Comparison of ENCODE assay signal across 8 cellular contexts in genomic region chr9:111356567-111357244, GRCh38. TPM values are rescaled to one million over a fixed set of nuclear protein-coding genes. Genes with fewer than 3 reads are reported as not detected.
DNase-seq lines count a peak whose midpoint lies in the region; ATAC-seq and TF ChIP-seq lines count a peak whose summit lies in the region.

No MANE protein-coding gene starts in this region.

- no peak overlapping the region for H2AFZ ChIP-seq in PC-9

- peak overlapping the region; percentile 55 for H3K4me2 ChIP-seq in PC-9

- POLR2A ChIA-PET in PC-9 (lab: Charles Lee; ENCODE audit: unreplicated experiment), result interaction anchor here (0.5 to 0.6 kb wide), 2 partner anchors 224 to 1110 kb away, joined by 3 to 11 read pairs; no protein-coding TSS in a partner anchor

- no peak for TF ChIP-seq CTCF in PC-9 (conservative IDR thresholded peaks at IDR 0.05)
- no peak for TF ChIP-seq CTCF in esophagus muscularis mucosa (IDR thresholded peaks at IDR 0.05)
- no peak for TF ChIP-seq CTCF in dorsolateral prefrontal cortex (IDR thresholded peaks at IDR 0.05 in 54 of 56, conservative IDR thresholded peaks at IDR 0.05 in 2 of 56; ENCODE audit: low read depth in 1 of 56, partially characterized antibody in 56 of 56)

- H3K27ac ChIP-seq in PC-9, result no peak overlapping the region
- H3K27ac ChIP-seq in esophagus muscularis mucosa (replicated peaks in 1 of 4), result peak overlapping the region in 3 of 4 donors; percentile 25 to 35 (median 30)
- H3K27ac ChIP-seq in dorsolateral prefrontal cortex, result peak overlapping the region in 2 of 59 donors; percentile 25 to 47

- H3K27me3 ChIP-seq in PC-9 (ENCODE audit: insufficient read depth, low read depth) (no peaks in the 10 kb centered on the region), esophagus muscularis mucosa (no peaks in the 10 kb centered on the region), dorsolateral prefrontal cortex (no peaks in the 10 kb centered on the region)

- TF ChIP-seq EP300 in esophagus muscularis mucosa (IDR thresholded peaks at IDR 0.05), result no peak

- H3K4me1 ChIP-seq in PC-9 (replicated peaks; ENCODE audit: insufficient read depth) (peaks cover 5% of the 10 kb centered on the region), esophagus muscularis mucosa (peaks cover 0 to 16% (median 9%) of the 10 kb centered on the region in 4 donors)

- H3F3A ChIP-seq in PC-9 (ENCODE audit: insufficient read depth, low read depth), result peaks cover 5% of the 10 kb centered on the region; the same call in 1 of the 2 replicates

- DNase-seq in ELF-1 (ENCODE audit: low read depth, low spot score) (peak; percentile 24), PC-9 (peak; percentile 40 to 70), esophagus muscularis mucosa (ENCODE audit: extremely low spot score) (no peak), putamen (ENCODE audit: low spot score) (peak; percentile 2), NCI-H82 (lab: John Stamatoyannopoulos, UW) (no peak), dorsolateral prefrontal cortex (no peak)

- H3K79me2 ChIP-seq in PC-9 (ENCODE audit: low read depth), result no peaks in the 10 kb centered on the region

- CTCF ChIA-PET in PC-9 (lab: Charles Lee), result interaction anchor here (0.5 to 0.7 kb wide), 10 partner anchors 170 to 1173 kb away, joined by 3 to 7 read pairs (median 3); no protein-coding TSS in a partner anchor

- H3K4me3 ChIP-seq in PC-9 (no peak overlapping the region), esophagus muscularis mucosa (peak overlapping the region in 3 of 4 donors; percentile 28 to 41 (median 34)), dorsolateral prefrontal cortex (peak overlapping the region in 1 of 59 donors; percentile 25)

- no peaks in the 10 kb centered on the region for H4K20me1 ChIP-seq in PC-9 (ENCODE audit: insufficient read depth)

- 41% methylated on average over 11 of the region's 11 CpGs for WGBS in esophagus muscularis mucosa

- ATAC-seq in GM21526 (IDR thresholded peaks at IDR 0.05; ENCODE audit: low FRiP score, unreplicated experiment), result no peak
- ATAC-seq in HG03175 (IDR thresholded peaks at IDR 0.05; ENCODE audit: unreplicated experiment), result no peak

- H3K9me3 ChIP-seq in PC-9 (ENCODE audit: insufficient read depth, low read depth) (no peaks in the 10 kb centered on the region), esophagus muscularis mucosa (no peaks in the 10 kb centered on the region)

- BruUV-seq in PC-9 (replicated peaks; lab: Mats Ljungman, UMichigan), result TSS peak; percentile 18

- H3K9me2 ChIP-seq in PC-9 (ENCODE audit: insufficient read depth), result no peaks in the 10 kb centered on the region

- intact Hi-C loops in PC-9 (cut with micrococcal nuclease; ENCODE audit: unreplicated experiment) (no loop called here), esophagus muscularis mucosa (cut with DNase I) (no loop called here), dorsolateral prefrontal cortex (cut with DNase I) (no loop called here)

- H3K36me3 ChIP-seq in PC-9 (ENCODE audit: low read depth), result peaks cover under 1% of the 10 kb centered on the region; the same call in 1 of the 2 replicates
- peaks cover 5 to 19% (median 9%) of the 10 kb centered on the region in 4 donors for H3K36me3 ChIP-seq in esophagus muscularis mucosa

- TF ChIP-seq POLR2A in esophagus muscularis mucosa (IDR thresholded peaks at IDR 0.05; ENCODE audit: low read depth), result no peak

RNA-seq across cellular contexts. Expression of gene OR2K2, which starts 26.7 kb away (rescaled TPM):
- total RNA-seq in PC-9 (2021) (not detected in 2 replicates), esophagus muscularis mucosa (not detected), dorsolateral prefrontal cortex (1 to 10 TPM in 1 of 120 experiments, under 1 TPM in 15, not detected in 104; 0.39 to 1.2 (median 0.50) TPM)

Comparison
In these comparisons a context has a peak if more than half of its experiments do, and no peak if none do; other contexts are left out.
1. DNase-seq: peak in ELF-1 (single experiment), PC-9 (2 of 2) and putamen (single experiment); none in esophagus muscularis mucosa (single experiment), NCI-H82 (single experiment) and dorsolateral prefrontal cortex (0 of 10).